In genomic region chr3:165389064-165389463, GRCh38 we compare ENCODE assay signal across 24 cellular contexts.
DNase-seq lines count a peak whose midpoint lies in the region; ATAC-seq lines count a peak whose summit lies in the region.
"Had no signal": no experiment of that assay in that cellular context is flagged by ENCODE, and none has a peak within 500 bp of the region (broad histone marks: within the 10 kb centered on the region; RNA-seq: fewer than 3 reads in every experiment).

No MANE protein-coding gene starts in this region.

- no peak overlapping the region for H3K4me3 ChIP-seq in trophoblast cell (ENCODE audit: low read depth, low read length)
- no peak overlapping the region for H3K4me3 ChIP-seq in effector memory CD4-positive, alpha-beta T cell (ENCODE audit: insufficient read depth, low read depth, low read length, poor library complexity, severe bottlenecking)
- H3K4me3 ChIP-seq: lower lobe of right lung, spleen, transverse colon had no signal

- H3K27me3 ChIP-seq in trophoblast cell (ENCODE audit: insufficient read depth, low read length) = no peaks in the 10 kb centered on the region
- no peaks in the 10 kb centered on the region for H3K27me3 ChIP-seq in effector memory CD4-positive, alpha-beta T cell (replicated peaks; ENCODE audit: control insufficient read depth, insufficient read depth, low read length, poor library complexity, severe bottlenecking)
- H3K27me3 ChIP-seq: spleen, transverse colon had no signal

- no peak overlapping the region for H4K12ac ChIP-seq in trophoblast cell (ENCODE audit: low read depth, low read length)

- no peaks in the 10 kb centered on the region for H3K36me3 ChIP-seq in trophoblast cell (ENCODE audit: control insufficient read depth in 1 of 2, insufficient read depth in 2 of 2, low read length in 2 of 2)
- H3K36me3 ChIP-seq in effector memory CD4-positive, alpha-beta T cell (ENCODE audit: control insufficient read depth, insufficient read depth, low read length) = no peaks in the 10 kb centered on the region
- H3K36me3 ChIP-seq: lower lobe of right lung, spleen, transverse colon had no signal

- peaks cover 4% of the 10 kb centered on the region for H3K9me3 ChIP-seq in trophoblast cell (ENCODE audit: insufficient read depth, low read depth, low read length)
- no peaks in the 10 kb centered on the region for H3K9me3 ChIP-seq in effector memory CD4-positive, alpha-beta T cell (ENCODE audit: control insufficient read depth, low read length)
- H3K9me3 ChIP-seq: lower lobe of right lung, SK-N-SH, transverse colon had no signal

- H3K14ac ChIP-seq in trophoblast cell (ENCODE audit: low read length) = no peak overlapping the region

- no peak overlapping the region for H2AFZ ChIP-seq in trophoblast cell (ENCODE audit: insufficient read depth, low read length, poor library complexity)
- H2AFZ ChIP-seq: parathyroid adenoma had no signal

- DNase-seq in NCI-H524 (lab: John Stamatoyannopoulos, UW) (peak; percentile 4 to 47), NCI-H524 treated with DMSO at 0.1 percent for 48 hours (lab: John Stamatoyannopoulos, UW) (no peak), cerebellum (ENCODE audit: low spot score) (peak; percentile 10), globus pallidus (ENCODE audit: low spot score) (peak; percentile 3), trophoblast cell (peak; percentile 8 to 46), RPMI8226 (no peak)
- no peak for DNase-seq in effector memory CD4-positive, alpha-beta T cell
- DNase-seq: activated CD4-positive, alpha-beta T cell treated with anti-CD3 and anti-CD28 coated beads for 1 hour; activated CD8-positive, alpha-beta T cell treated with anti-CD3 and anti-CD28 coated beads for 36 hours; activated naive CD8-positive, alpha-beta T cell treated with anti-CD3 and anti-CD28 coated beads, Interleukin-2, amount 10 ng/mL, durations not matched to agents 7 days and 5 days; CD4-positive, alpha-beta T cell; effector CD4-positive, alpha-beta T cell; EL; lower lobe of right lung; NCI-H1417; right cardiac atrium; SK-N-SH; spleen; T-helper 17 cell; transverse colon had no signal

- H2AK5ac ChIP-seq in trophoblast cell (ENCODE audit: low read length) = no peak overlapping the region

- no peak overlapping the region for H3K23ac ChIP-seq in trophoblast cell (ENCODE audit: low read length)

- H3K27ac ChIP-seq in trophoblast cell (ENCODE audit: low read depth, low read length) = no peak overlapping the region
- no peak overlapping the region for H3K27ac ChIP-seq in effector memory CD4-positive, alpha-beta T cell (ENCODE audit: insufficient read depth, low read length, poor library complexity, severe bottlenecking)
- H3K27ac ChIP-seq: KMS-11, lower lobe of right lung, parathyroid adenoma, spleen, transverse colon had no signal

- H3K79me1 ChIP-seq in trophoblast cell (ENCODE audit: low read length) = peaks cover 2% of the 10 kb centered on the region

- no peak overlapping the region for H3K4ac ChIP-seq in trophoblast cell (ENCODE audit: low read depth, low read length)

- H3K9ac ChIP-seq in trophoblast cell (ENCODE audit: low read length) = no peak overlapping the region
- H3K9ac ChIP-seq: KMS-11, parathyroid adenoma, SK-N-SH had no signal

- H2BK12ac ChIP-seq in trophoblast cell (ENCODE audit: low read length) = no peak overlapping the region

- no peaks in the 10 kb centered on the region for H3K79me2 ChIP-seq in trophoblast cell (ENCODE audit: control insufficient read depth, insufficient read depth, low read length, poor library complexity)
- H3K79me2 ChIP-seq: parathyroid adenoma had no signal

- H2BK120ac ChIP-seq in trophoblast cell (ENCODE audit: insufficient read depth, low read length, poor library complexity) = no peak overlapping the region

- no peak overlapping the region for H3K4me2 ChIP-seq in trophoblast cell (ENCODE audit: low read length)
- H3K4me2 ChIP-seq: KMS-11, SK-N-SH had no signal

- peaks cover 0 to 1% of the 10 kb centered on the region in 2 experiments for H3K4me1 ChIP-seq in trophoblast cell (ENCODE audit: control insufficient read depth in 1 of 2, insufficient read depth in 2 of 2, low read length in 2 of 2)
- no peaks in the 10 kb centered on the region for H3K4me1 ChIP-seq in effector memory CD4-positive, alpha-beta T cell (ENCODE audit: control insufficient read depth, insufficient read depth, low read length, poor library complexity, severe bottlenecking)
- H3K4me1 ChIP-seq: lower lobe of right lung, parathyroid adenoma, spleen, transverse colon had no signal

- ATAC-seq in HG03139 (IDR thresholded peaks at IDR 0.05; ENCODE audit: unreplicated experiment) = no peak
- ATAC-seq: activated CD8-positive, alpha-beta T cell treated with anti-CD3 and anti-CD28 coated beads for 36 hours; lower lobe of right lung; Panc1; T-helper 17 cell had no signal

- no peak overlapping the region for H4K8ac ChIP-seq in trophoblast cell (ENCODE audit: low read depth, low read length)

- no peak overlapping the region for H4K91ac ChIP-seq in trophoblast cell (ENCODE audit: low read depth, low read length)

- no peak overlapping the region for H3K18ac ChIP-seq in trophoblast cell (ENCODE audit: low read length)

- H2BK5ac ChIP-seq in trophoblast cell (ENCODE audit: low read depth, low read length, poor library complexity) = no peak overlapping the region

Comparison
In these comparisons a context has a peak if more than half of its experiments do, and no peak if none do; other contexts are left out.
1. DNase-seq: peak in NCI-H524 (2 of 2), cerebellum (single experiment), globus pallidus (single experiment) and trophoblast cell (2 of 2); none in NCI-H524 treated with DMSO at 0.1 percent for 48 hours (single experiment), RPMI8226 (single experiment) and effector memory CD4-positive, alpha-beta T cell (0 of 3).